1 cellular context compared by ENCODE assay signal in the genomic region with DNA sequence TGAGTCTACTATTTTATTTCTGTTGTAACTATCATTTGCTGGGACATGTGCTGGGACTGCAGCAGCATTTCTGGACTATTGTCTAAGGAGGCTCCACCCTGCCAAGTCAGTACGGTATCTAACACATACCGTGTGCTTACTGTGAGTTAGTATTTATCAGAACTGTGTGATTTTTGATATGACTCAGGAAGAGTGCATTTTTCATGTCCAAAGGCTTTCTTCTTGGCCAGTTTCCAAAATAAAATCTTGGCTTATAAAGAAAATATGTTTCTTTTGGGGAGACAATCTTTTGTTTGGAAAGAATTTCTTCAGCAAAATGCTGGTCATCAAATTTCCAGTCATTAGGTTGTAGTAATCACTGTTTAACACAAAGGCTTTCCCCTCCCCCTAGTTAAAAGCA.
TF ChIP-seq lines count a peak whose summit lies in the region.

No MANE protein-coding gene starts in this region.

TF ChIP-seq in A549, 52 proteins besides CTCF, POLR2A, EP300 and RAD21 (continued from another document):
- TF ChIP-seq BHLHE40 (IDR thresholded peaks at IDR 0.05; ENCODE audit: low read depth, low read length): no peak
- TF ChIP-seq MYC (IDR thresholded peaks at IDR 0.05; ENCODE audit: borderline replicate concordance, low read length): no peak
- no peak for TF ChIP-seq ZSCAN20 (CRISPR knock-in tag; IDR thresholded peaks at IDR 0.05)
- TF ChIP-seq FOXS1 (CRISPR knock-in tag; IDR thresholded peaks at IDR 0.05): no peak
- TF ChIP-seq, protein P1, sequence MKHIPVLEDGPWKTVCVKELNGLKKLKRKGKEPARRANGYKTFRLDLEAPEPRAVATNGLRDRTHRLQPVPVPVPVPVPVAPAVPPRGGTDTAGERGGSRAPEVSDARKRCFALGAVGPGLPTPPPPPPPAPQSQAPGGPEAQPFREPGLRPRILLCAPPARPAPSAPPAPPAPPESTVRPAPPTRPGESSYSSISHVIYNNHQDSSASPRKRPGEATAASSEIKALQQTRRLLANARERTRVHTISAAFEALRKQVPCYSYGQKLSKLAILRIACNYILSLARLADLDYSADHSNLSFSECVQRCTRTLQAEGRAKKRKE (CRISPR knock-in tag; IDR thresholded peaks at IDR 0.05; ENCODE audit: low read depth): no peak
